Comparison of ENCODE assay signal across 11 cellular contexts in genomic region chr7:8277394-8277982, GRCh38. TPM values are rescaled to one million over a fixed set of nuclear protein-coding genes. Genes with fewer than 3 reads are reported as not detected.
DNase-seq lines count a peak whose midpoint lies in the region; ATAC-seq and TF ChIP-seq lines count a peak whose summit lies in the region.
"Had no signal": no experiment of that assay in that cellular context is flagged by ENCODE, and none has a peak within 500 bp of the region (broad histone marks: within the 10 kb centered on the region; RNA-seq: fewer than 3 reads in every experiment).

No MANE protein-coding gene starts in this region.

- H3K4me2 ChIP-seq in PC-9, result no peak overlapping the region

- ATAC-seq in HG02759 (IDR thresholded peaks at IDR 0.05; ENCODE audit: unreplicated experiment), result no peak
- ATAC-seq in HG03159 (IDR thresholded peaks at IDR 0.05; ENCODE audit: unreplicated experiment), result no peak
- ATAC-seq: naive thymus-derived CD4-positive, alpha-beta T cell had no signal

- H3K4me3 ChIP-seq in HEK293 (ENCODE audit: low read depth, low read length) (no peak overlapping the region), PC-9 (no peak overlapping the region), sigmoid colon (no peak overlapping the region)
- H3K4me3 ChIP-seq: upper lobe of left lung had no signal

- BruUV-seq in Calu3 (replicated peaks; lab: Mats Ljungman, UMichigan), result no TSS peak
- BruUV-seq in PC-9 (replicated peaks; lab: Mats Ljungman, UMichigan), result no TSS peak

- intact Hi-C loops in Calu3 (cut with micrococcal nuclease; ENCODE audit: unreplicated experiment), result loop anchor here (1.0 to 2.0 kb wide), 3 partner anchors 13 to 88 kb away; no protein-coding TSS in a partner anchor
- intact Hi-C loops in PC-9 (cut with micrococcal nuclease; ENCODE audit: unreplicated experiment), result no loop called here
- intact Hi-C loops in sigmoid colon (cut with DNase I), result no loop called here

- no peak for TF ChIP-seq POLR2A in sigmoid colon (IDR thresholded peaks at IDR 0.05)

- no peak for TF ChIP-seq EP300 in sigmoid colon (IDR thresholded peaks at IDR 0.05)

- H3K27me3 ChIP-seq in PC-9 (ENCODE audit: insufficient read depth, low read depth), result no peaks in the 10 kb centered on the region
- H3K27me3 ChIP-seq in sigmoid colon, result no peaks in the 10 kb centered on the region
- H3K27me3 ChIP-seq: upper lobe of left lung had no signal

- H4K20me1 ChIP-seq in PC-9 (ENCODE audit: insufficient read depth), result no peaks in the 10 kb centered on the region

- peak; percentile 18 for TF ChIP-seq CTCF in Calu3 (IDR thresholded peaks at IDR 0.05; ENCODE audit: unreplicated experiment)
- no peak for TF ChIP-seq CTCF in HEK293 (tag by site-specific recombination; IDR thresholded peaks at IDR 0.05)
- peak; percentile 49; the same call in 1 of the 2 replicates for TF ChIP-seq CTCF in PC-9 (conservative IDR thresholded peaks at IDR 0.05)
- TF ChIP-seq CTCF in sigmoid colon (IDR thresholded peaks at IDR 0.05), result no peak

- CTCF ChIA-PET in Calu3 (lab: Charles Lee), result interaction anchor here (0.7 to 2.0 kb wide), 5 partner anchors 9 to 90 kb away, joined by 3 to 36 read pairs (median 3); no protein-coding TSS in a partner anchor
- CTCF ChIA-PET in HEK293 (lab: Yijun Ruan, JAX), result interaction anchor here (0.6 to 6.7 kb wide), 3 partner anchors 11 to 142 kb away, joined by 3 to 57 read pairs (median 3); no protein-coding TSS in a partner anchor
- CTCF ChIA-PET in PC-9 (lab: Charles Lee), result no interaction called here

- H3K4me1 ChIP-seq in HEK293 (ENCODE audit: control insufficient read depth, insufficient read depth, low read length), result no peaks in the 10 kb centered on the region
- H3K4me1 ChIP-seq in PC-9 (replicated peaks; ENCODE audit: insufficient read depth), result no peaks in the 10 kb centered on the region; the same call in 1 of the 2 replicates
- H3K4me1 ChIP-seq in sigmoid colon, result no peaks in the 10 kb centered on the region
- H3K4me1 ChIP-seq: upper lobe of left lung had no signal

- DNase-seq in Calu3 (peak; percentile 44), PC-9 (no peak), iPS-NIHi11 (ENCODE audit: low spot score) (peak; percentile 61), sigmoid colon (no peak), AG08396 (ENCODE audit: low spot score) (no peak)
- DNase-seq: activated CD4-positive, alpha-beta T cell treated with anti-CD3 and anti-CD28 coated beads, Interleukin-2, amount 50 U/mL, for 1 hour; naive thymus-derived CD4-positive, alpha-beta T cell; upper lobe of left lung had no signal

- H3K36me3 Mint-ChIP-seq in Calu3 (ENCODE audit: insufficient read depth, unreplicated experiment), result no peaks in the 10 kb centered on the region
- H3K36me3 Mint-ChIP-seq: naive thymus-derived CD4-positive, alpha-beta T cell had no signal

- H3K27me3 Mint-ChIP-seq in Calu3 (ENCODE audit: unreplicated experiment), result no peaks in the 10 kb centered on the region

- no peaks in the 10 kb centered on the region; the same call in 1 of the 2 replicates for H3K9me2 ChIP-seq in PC-9 (ENCODE audit: insufficient read depth)

- 0 out of 2 replicates have a peak, but pooled peaks cover 2% of the 10 kb centered on the region for H3F3A ChIP-seq in PC-9 (ENCODE audit: insufficient read depth, low read depth)

- no peak overlapping the region for H2AFZ ChIP-seq in PC-9

- H3K79me2 ChIP-seq in PC-9 (ENCODE audit: low read depth), result no peaks in the 10 kb centered on the region

- no peak overlapping the region for H3K27ac Mint-ChIP-seq in Calu3 (ENCODE audit: unreplicated experiment)
- H3K27ac Mint-ChIP-seq: naive thymus-derived CD4-positive, alpha-beta T cell had no signal

- H3K9me3 ChIP-seq in HEK293 (ENCODE audit: control insufficient read depth, insufficient read depth, low read depth, low read length) (no peaks in the 10 kb centered on the region), PC-9 (ENCODE audit: insufficient read depth, low read depth) (peaks cover 6% of the 10 kb centered on the region; the same call in 1 of the 2 replicates), sigmoid colon (no peaks in the 10 kb centered on the region)
- H3K9me3 ChIP-seq: upper lobe of left lung had no signal

- 40 to 76% methylated on average over 3 of the region's 3 CpGs for WGBS in sigmoid colon, 2 donors

- H3K27ac ChIP-seq in HEK293 (ENCODE audit: extremely low read depth, low read depth, low read length) (no peak overlapping the region), PC-9 (no peak overlapping the region), sigmoid colon (no peak overlapping the region)
- H3K27ac ChIP-seq: upper lobe of left lung had no signal

- no peaks in the 10 kb centered on the region for H3K36me3 ChIP-seq in HEK293 (ENCODE audit: control insufficient read depth in 2 of 2, insufficient read depth in 1 of 2, low read length in 2 of 2)
- H3K36me3 ChIP-seq in PC-9 (ENCODE audit: low read depth), result no peaks in the 10 kb centered on the region
- no peaks in the 10 kb centered on the region for H3K36me3 ChIP-seq in sigmoid colon
- H3K36me3 ChIP-seq: upper lobe of left lung had no signal

- H3K4me1 Mint-ChIP-seq in Calu3 (ENCODE audit: low read depth, unreplicated experiment), result peaks cover 18% of the 10 kb centered on the region

- H3K9me3 Mint-ChIP-seq in Calu3 (ENCODE audit: low read depth, unreplicated experiment), result no peaks in the 10 kb centered on the region

- no peak overlapping the region for H3K4me3 Mint-ChIP-seq in Calu3 (ENCODE audit: low read depth, unreplicated experiment)
- H3K4me3 Mint-ChIP-seq: naive thymus-derived CD4-positive, alpha-beta T cell had no signal

- POLR2A ChIA-PET in HEK293 (lab: Yijun Ruan, JAX) (interaction anchor here (0.9 kb wide), 1 partner anchor 19 kb away, joined by 3 read pairs; no protein-coding TSS in a partner anchor), PC-9 (lab: Charles Lee; ENCODE audit: unreplicated experiment) (no interaction called here)

TF ChIP-seq in HEK293, 187 proteins besides CTCF, POLR2A, EP300 and RAD21:
- TF ChIP-seq ZNF449 (tag by site-specific recombination; IDR thresholded peaks at IDR 0.05) (peak; percentile 79), ZNF645 (tag by site-specific recombination; IDR thresholded peaks at IDR 0.05) (no peak), SETDB1 (IDR thresholded peaks at IDR 0.05; ENCODE audit: insufficient read length, low read length) (no peak), SP7 (tag by site-specific recombination; IDR thresholded peaks at IDR 0.05) (no peak), ZNF777 (tag by site-specific recombination; IDR thresholded peaks at IDR 0.05; ENCODE audit: borderline replicate concordance) (no peak)

RNA-seq across cellular contexts. Expression of gene ICA1, which starts 15.5 kb away (rescaled TPM):
- total RNA-seq in Calu3 (2022) (60.4 and 66.4 TPM in 2 replicates), PC-9 (2021) (33.8 and 58.6 TPM in 2 replicates), sigmoid colon (1 to 10 TPM; 4.8 to 8.7 (median 7.4) TPM)
- 10 to 100 TPM; 24.9 to 40.7 (median 28.8) TPM for polyA plus RNA-seq in sigmoid colon

Comparison
In these comparisons a context has a peak if more than half of its experiments do, and no peak if none do; other contexts are left out.
1. DNase-seq: peak in Calu3 (single experiment) and iPS-NIHi11 (single experiment); none in PC-9 (0 of 2), sigmoid colon (single experiment) and AG08396 (single experiment).
2. CTCF ChIP-seq: peak in Calu3 (single experiment) and PC-9 (single experiment); none in HEK293 (single experiment) and sigmoid colon (0 of 4).